Comparison of ENCODE assay signal across 14 cellular contexts in genomic region chr17:32492648-32493289, GRCh38. TPM values are rescaled to one million over a fixed set of nuclear protein-coding genes. Genes with fewer than 3 reads are reported as not detected.
A peak's percentile ranks its signal among the peaks of the same experiment; 100 is the strongest.
DNase-seq lines count a peak whose midpoint lies in the region; ATAC-seq lines count a peak whose summit lies in the region.
"Had no signal": no experiment of that assay in that cellular context is flagged by ENCODE, and none has a peak within 500 bp of the region (broad histone marks: within the 10 kb centered on the region; RNA-seq: fewer than 3 reads in every experiment).

No MANE protein-coding gene starts in this region.

- H3K27me3 ChIP-seq in GM23248 (replicated peaks; ENCODE audit: insufficient read depth), result no peaks in the 10 kb centered on the region

- DNase-seq in activated T-cell treated with anti-CD3 and anti-CD28 coated beads, Interleukin-2, amount 50 U/mL, for 4 hours, result no peak
- DNase-seq in activated T-cell treated with anti-CD3 and anti-CD28 coated beads, Interleukin-2, amount 50 U/mL, for 48 hours, result no peak
- DNase-seq in Kasumi-1 (lab: John Stamatoyannopoulos, UW), result peak; percentile 15 to 18
- no peak for DNase-seq in activated naive CD8-positive, alpha-beta T cell treated with anti-CD3 and anti-CD28 coated beads for 36 hours
- DNase-seq in stimulated activated effector memory CD8-positive, alpha-beta T cell treated with anti-CD3 and anti-CD28 coated beads, Interleukin-12 subunit alpha, Interleukin-12 subunit beta, amount 100 ng/mL, for 72 hours (ENCODE audit: low spot score in 2 of 2), result no peak
- no peak for DNase-seq in effector CD8-positive, alpha-beta T cell (lab: John Stamatoyannopoulos, UW)
- no peak for DNase-seq in GM23248
- DNase-seq: activated CD4-positive, CD25-positive, alpha-beta regulatory T cell treated with anti-CD3 and anti-CD28 coated beads, Interleukin-2, amount 50 U/mL, for 72 hours; kidney glomerular epithelial cell; NCI-H510A; Right ventricle myocardium superior had no signal

- H3K27ac ChIP-seq in GM23248, result no peak overlapping the region

- no peaks in the 10 kb centered on the region for H3K9me3 ChIP-seq in GM23248 (ENCODE audit: low read depth)

- no peaks in the 10 kb centered on the region for H3K9me2 ChIP-seq in GM23248 (ENCODE audit: insufficient read depth)

- H4K20me1 ChIP-seq in GM23248 (ENCODE audit: insufficient read depth), result no peaks in the 10 kb centered on the region

- peak overlapping the region; percentile 91 for H3K27ac Mint-ChIP-seq in activated naive CD8-positive, alpha-beta T cell treated with anti-CD3 and anti-CD28 coated beads for 36 hours
- H3K27ac Mint-ChIP-seq in stimulated activated effector memory CD8-positive, alpha-beta T cell treated with anti-CD3 and anti-CD28 coated beads, Interleukin-12 subunit alpha, Interleukin-12 subunit beta, amount 100 ng/mL, for 72 hours, result peak overlapping the region; percentile 52

- in situ Hi-C loops in GM23248 (cut with MboI), result loop anchor here (10.0 kb wide), 1 partner anchor 252 kb away; no protein-coding TSS in a partner anchor

- H3K36me3 ChIP-seq in GM23248 (ENCODE audit: low read depth), result no peaks in the 10 kb centered on the region

- H2AFZ ChIP-seq in GM23248, result no peak overlapping the region

- H3K9ac ChIP-seq in GM23248, result no peak overlapping the region

- H3K79me2 ChIP-seq in GM23248 (ENCODE audit: insufficient read depth), result no peaks in the 10 kb centered on the region

- H3K4me3 Mint-ChIP-seq in activated T-cell treated with anti-CD3 and anti-CD28 coated beads, Interleukin-2, amount 50 U/mL, for 4 hours, result peak overlapping the region; percentile 58
- H3K4me3 Mint-ChIP-seq in activated naive CD8-positive, alpha-beta T cell treated with anti-CD3 and anti-CD28 coated beads for 36 hours, result peak overlapping the region; percentile 91
- H3K4me3 Mint-ChIP-seq in stimulated activated effector memory CD8-positive, alpha-beta T cell treated with anti-CD3 and anti-CD28 coated beads, Interleukin-12 subunit alpha, Interleukin-12 subunit beta, amount 100 ng/mL, for 72 hours, result peak overlapping the region; percentile 12

- 0 out of 2 replicates have a peak, but pooled peaks cover 4% of the 10 kb centered on the region for H3F3A ChIP-seq in GM23248 (ENCODE audit: insufficient read depth)

- peaks cover 64% of the 10 kb centered on the region for H3K4me1 Mint-ChIP-seq in activated T-cell treated with anti-CD3 and anti-CD28 coated beads, Interleukin-2, amount 50 U/mL, for 4 hours (ENCODE audit: low read depth)
- peaks cover 69% of the 10 kb centered on the region for H3K4me1 Mint-ChIP-seq in activated naive CD8-positive, alpha-beta T cell treated with anti-CD3 and anti-CD28 coated beads for 36 hours
- peaks cover 41% of the 10 kb centered on the region for H3K4me1 Mint-ChIP-seq in stimulated activated effector memory CD8-positive, alpha-beta T cell treated with anti-CD3 and anti-CD28 coated beads, Interleukin-12 subunit alpha, Interleukin-12 subunit beta, amount 100 ng/mL, for 72 hours

- peaks cover 22% of the 10 kb centered on the region for H3K4me1 ChIP-seq in GM23248 (ENCODE audit: insufficient read depth)

- no peak for ATAC-seq in activated T-cell treated with anti-CD3 and anti-CD28 coated beads, Interleukin-2, amount 50 U/mL, for 4 hours
- ATAC-seq in stimulated activated effector memory CD8-positive, alpha-beta T cell treated with anti-CD3 and anti-CD28 coated beads, Interleukin-12 subunit alpha, Interleukin-12 subunit beta, amount 100 ng/mL, for 72 hours, result no peak
- ATAC-seq in GM19395 (IDR thresholded peaks at IDR 0.05; ENCODE audit: unreplicated experiment), result no peak

- H3K36me3 Mint-ChIP-seq in activated T-cell treated with anti-CD3 and anti-CD28 coated beads, Interleukin-2, amount 50 U/mL, for 4 hours (ENCODE audit: insufficient read depth), result peaks cover 11% of the 10 kb centered on the region
- peaks cover 30% of the 10 kb centered on the region for H3K36me3 Mint-ChIP-seq in activated naive CD8-positive, alpha-beta T cell treated with anti-CD3 and anti-CD28 coated beads for 36 hours
- peaks cover 33% of the 10 kb centered on the region for H3K36me3 Mint-ChIP-seq in stimulated activated effector memory CD8-positive, alpha-beta T cell treated with anti-CD3 and anti-CD28 coated beads, Interleukin-12 subunit alpha, Interleukin-12 subunit beta, amount 100 ng/mL, for 72 hours

- no peaks in the 10 kb centered on the region for H3K27me3 Mint-ChIP-seq in activated T-cell treated with anti-CD3 and anti-CD28 coated beads, Interleukin-2, amount 50 U/mL, for 4 hours (ENCODE audit: low read depth)
- no peaks in the 10 kb centered on the region for H3K27me3 Mint-ChIP-seq in activated naive CD8-positive, alpha-beta T cell treated with anti-CD3 and anti-CD28 coated beads for 36 hours

- no peaks in the 10 kb centered on the region for H3K9me3 Mint-ChIP-seq in activated T-cell treated with anti-CD3 and anti-CD28 coated beads, Interleukin-2, amount 50 U/mL, for 4 hours
- no peaks in the 10 kb centered on the region for H3K9me3 Mint-ChIP-seq in activated naive CD8-positive, alpha-beta T cell treated with anti-CD3 and anti-CD28 coated beads for 36 hours
- H3K9me3 Mint-ChIP-seq in stimulated activated effector memory CD8-positive, alpha-beta T cell treated with anti-CD3 and anti-CD28 coated beads, Interleukin-12 subunit alpha, Interleukin-12 subunit beta, amount 100 ng/mL, for 72 hours, result no peaks in the 10 kb centered on the region
- H3K9me3 Mint-ChIP-seq: nephron had no signal

- H3K4me2 ChIP-seq in GM23248 (ENCODE audit: unreplicated experiment), result no peak overlapping the region

- no peak overlapping the region for H3K4me3 ChIP-seq in GM23248
- H3K4me3 ChIP-seq: skin epidermis had no signal

- 98 to 100% methylated on average over 7 of the region's 7 CpGs for WGBS in GM23248 (ENCODE audit: low coverage in 1 of 2, low lambda C conversion rate in 2 of 2, missing lambda C conversion rate in 2 of 2), 2 experiments

RNA-seq across cellular contexts. Expression of gene CDK5R1, which starts 6.0 kb away (rescaled TPM):
- 10 to 100 TPM; 14.8 to 20.9 (median 15.7) TPM for total RNA-seq in activated T-cell treated with anti-CD3 and anti-CD28 coated beads, Interleukin-2, amount 50 U/mL, for 4 hours
- total RNA-seq in activated naive CD8-positive, alpha-beta T cell treated with anti-CD3 and anti-CD28 coated beads for 36 hours, result 1 to 10 TPM; 9.7 to 9.9 TPM
- total RNA-seq in GM23248 (2014; rRNA removed; shearing (Covaris generic)), result 1.2 and 1.5 TPM in 2 replicates
- 0.39 and 0.63 TPM in 2 replicates for polyA plus RNA-seq in GM23248 (2016; fragmentation: Nextera tagmentation; extraction: Ambion mirVana)

RNA-seq across cellular contexts. Expression of gene PSMD11, which starts 48.5 kb away (rescaled TPM):
- 100 to 1,000 TPM; 247 to 270 (median 260) TPM for total RNA-seq in activated T-cell treated with anti-CD3 and anti-CD28 coated beads, Interleukin-2, amount 50 U/mL, for 4 hours
- 100 to 1,000 TPM; 147 to 157 TPM for total RNA-seq in activated naive CD8-positive, alpha-beta T cell treated with anti-CD3 and anti-CD28 coated beads for 36 hours
- total RNA-seq in GM23248 (2014; rRNA removed; shearing (Covaris generic)), result 44.2 and 47.2 TPM in 2 replicates
- 156 and 158 TPM in 2 replicates for polyA plus RNA-seq in GM23248 (2016; fragmentation: Nextera tagmentation; extraction: Ambion mirVana)

Comparison
In these comparisons a context has a peak if more than half of its experiments do, and no peak if none do; other contexts are left out.
1. DNase-seq: peak in Kasumi-1 (2 of 2); none in activated T-cell treated with anti-CD3 and anti-CD28 coated beads, Interleukin-2, amount 50 U/mL, for 4 hours (single experiment), activated T-cell treated with anti-CD3 and anti-CD28 coated beads, Interleukin-2, amount 50 U/mL, for 48 hours (0 of 2), activated naive CD8-positive, alpha-beta T cell treated with anti-CD3 and anti-CD28 coated beads for 36 hours (single experiment), stimulated activated effector memory CD8-positive, alpha-beta T cell treated with anti-CD3 and anti-CD28 coated beads, Interleukin-12 subunit alpha, Interleukin-12 subunit beta, amount 100 ng/mL, for 72 hours (0 of 2), effector CD8-positive, alpha-beta T cell (single experiment) and GM23248 (single experiment).
2. H3K4me3 Mint-ChIP-seq: peak in every context shown above with its lines; median percentile 91 in activated naive CD8-positive, alpha-beta T cell treated with anti-CD3 and anti-CD28 coated beads for 36 hours; 58 in activated T-cell treated with anti-CD3 and anti-CD28 coated beads, Interleukin-2, amount 50 U/mL, for 4 hours; 12 in stimulated activated effector memory CD8-positive, alpha-beta T cell treated with anti-CD3 and anti-CD28 coated beads, Interleukin-12 subunit alpha, Interleukin-12 subunit beta, amount 100 ng/mL, for 72 hours.